Comparison of ENCODE assay signal across 8 cellular contexts in the genomic region with DNA sequence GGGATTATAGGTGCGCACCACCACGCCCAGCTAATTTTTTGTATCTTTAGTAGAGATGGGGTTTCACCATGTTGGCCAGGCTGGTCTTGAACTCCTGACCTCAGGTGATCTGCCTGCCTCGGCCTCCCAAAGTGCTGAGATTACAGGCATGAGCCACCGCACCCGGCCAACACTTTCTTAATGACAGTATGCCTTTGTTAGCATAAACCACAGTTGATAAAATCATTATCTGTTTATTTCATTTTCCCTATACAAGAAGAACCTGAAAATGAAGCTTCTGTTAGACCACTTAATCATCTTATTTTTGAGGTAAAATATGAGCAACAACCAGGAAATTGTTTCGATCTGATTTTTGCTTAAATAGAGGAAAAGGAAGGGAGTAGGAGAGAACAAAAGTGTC. TPM values are rescaled to one million over a fixed set of nuclear protein-coding genes. Genes with fewer than 3 reads are reported as not detected.
DNase-seq lines count a peak whose midpoint lies in the region; ATAC-seq, FAIRE-seq and TF ChIP-seq lines count a peak whose summit lies in the region.
"Not testable (repeated sequence)": the region's sequence is repeated elsewhere in the genome, so short reads cannot be mapped to it uniquely, and the experiment has no call there.

No MANE protein-coding gene starts in this region.

- H3K4me3 Mint-ChIP-seq in CD14-positive monocyte; activated CD4-positive, alpha-beta T cell treated with anti-CD3 and anti-CD28 coated beads, Interleukin-2, amount 10 ng/mL, durations not matched to agents 7 days and 5 days; activated T-cell treated with anti-CD3 and anti-CD28 coated beads, Interleukin-2, amount 50 U/mL, for 24 hours; activated naive CD4-positive, alpha-beta T cell treated with anti-CD3 and anti-CD28 coated beads for 36 hours; astrocyte (ENCODE audit: unreplicated experiment); naive B cell: not testable (repeated sequence)

- not testable (repeated sequence) for ATAC-seq in naive B cell (ENCODE audit: low read depth in 2 of 2)

- H3K4me3 ChIP-seq in Karpas-422 (ENCODE audit: low read length); astrocyte (ENCODE audit: insufficient read depth, low read depth, low read length): not testable (repeated sequence)

- POLR2A ChIA-PET in activated CD4-positive, alpha-beta T cell treated with anti-CD3 and anti-CD28 coated beads, Interleukin-2, amount 10 ng/mL, durations not matched to agents 7 days and 5 days (lab: Charles Lee): not testable (repeated sequence)

- not testable (repeated sequence) for H3K4me1 Mint-ChIP-seq in CD14-positive monocyte; astrocyte (ENCODE audit: low read depth, unreplicated experiment)
- H3K4me1 Mint-ChIP-seq in activated CD4-positive, alpha-beta T cell treated with anti-CD3 and anti-CD28 coated beads, Interleukin-2, amount 10 ng/mL, durations not matched to agents 7 days and 5 days: peaks cover 36% of the 10 kb centered on the region
- H3K4me1 Mint-ChIP-seq in activated T-cell treated with anti-CD3 and anti-CD28 coated beads, Interleukin-2, amount 50 U/mL, for 24 hours (ENCODE audit: low read depth): peaks cover 53% of the 10 kb centered on the region
- peaks cover 33% of the 10 kb centered on the region for H3K4me1 Mint-ChIP-seq in activated naive CD4-positive, alpha-beta T cell treated with anti-CD3 and anti-CD28 coated beads for 36 hours (ENCODE audit: low read depth)
- peaks cover 4 to 15% (median 13%) of the 10 kb centered on the region in 3 donors for H3K4me1 Mint-ChIP-seq in naive B cell

- H3K9me3 Mint-ChIP-seq in CD14-positive monocyte; activated CD4-positive, alpha-beta T cell treated with anti-CD3 and anti-CD28 coated beads, Interleukin-2, amount 10 ng/mL, durations not matched to agents 7 days and 5 days; activated T-cell treated with anti-CD3 and anti-CD28 coated beads, Interleukin-2, amount 50 U/mL, for 24 hours; activated naive CD4-positive, alpha-beta T cell treated with anti-CD3 and anti-CD28 coated beads for 36 hours; astrocyte (ENCODE audit: unreplicated experiment); naive B cell: not testable (repeated sequence)

- H3K9ac ChIP-seq in Karpas-422 (ENCODE audit: low read length); astrocyte (ENCODE audit: low read length): not testable (repeated sequence)

- H3K4me1 ChIP-seq in Karpas-422 (ENCODE audit: low read length): peaks cover 16% of the 10 kb centered on the region
- not testable (repeated sequence) for H3K4me1 ChIP-seq in astrocyte (ENCODE audit: insufficient read depth, low read length)

- H3K36me3 ChIP-seq in Karpas-422 (ENCODE audit: insufficient read depth, low read length); astrocyte (ENCODE audit: insufficient read depth, low read length): not testable (repeated sequence)

- not testable (repeated sequence) for H2AFZ ChIP-seq in Karpas-422 (ENCODE audit: low read length); astrocyte (ENCODE audit: low read depth, low read length)

- not testable (repeated sequence) for DNase-seq in CD14-positive monocyte (ENCODE audit: low spot score); Karpas-422; activated CD4-positive, alpha-beta T cell treated with anti-CD3 and anti-CD28 coated beads, Interleukin-2, amount 10 ng/mL, durations not matched to agents 7 days and 5 days; activated T-cell treated with anti-CD3 and anti-CD28 coated beads, Interleukin-2, amount 50 U/mL, for 24 hours; activated naive CD4-positive, alpha-beta T cell treated with anti-CD3 and anti-CD28 coated beads for 36 hours; astrocyte (ENCODE audit: low read depth); naive B cell
- DNase-seq in stimulated activated CD4-positive, alpha-beta T cell treated with anti-CD3 and anti-CD28 coated beads, Interleukin-15, amount 100 ng/mL, for 24 hours: peak; percentile 14

- H3K9me3 ChIP-seq in Karpas-422 (ENCODE audit: low read length); astrocyte (ENCODE audit: insufficient read depth, low read depth, low read length): not testable (repeated sequence)

- H3K9me2 ChIP-seq in Karpas-422 (replicated peaks; ENCODE audit: insufficient read depth, low read length): not testable (repeated sequence)

- CTCF ChIA-PET in activated CD4-positive, alpha-beta T cell treated with anti-CD3 and anti-CD28 coated beads, Interleukin-2, amount 10 ng/mL, durations not matched to agents 7 days and 5 days (lab: Charles Lee): interaction anchor here (1.3 kb wide), 1 partner anchor 31 kb away, joined by 4 read pairs; no protein-coding TSS in a partner anchor
- CTCF ChIA-PET in activated naive CD4-positive, alpha-beta T cell treated with anti-CD3 and anti-CD28 coated beads for 36 hours (lab: Charles Lee): interaction anchor here (0.7 kb wide), 1 partner anchor 289 kb away, joined by 3 read pairs; no protein-coding TSS in a partner anchor

- not testable (repeated sequence) for H3K27me3 Mint-ChIP-seq in CD14-positive monocyte (ENCODE audit: low read depth in 3 of 3); activated CD4-positive, alpha-beta T cell treated with anti-CD3 and anti-CD28 coated beads, Interleukin-2, amount 10 ng/mL, durations not matched to agents 7 days and 5 days; activated T-cell treated with anti-CD3 and anti-CD28 coated beads, Interleukin-2, amount 50 U/mL, for 24 hours; activated naive CD4-positive, alpha-beta T cell treated with anti-CD3 and anti-CD28 coated beads for 36 hours (ENCODE audit: low read depth); astrocyte (ENCODE audit: low read depth, unreplicated experiment); naive B cell

- peaks cover 9 to 44% of the 10 kb centered on the region in 2 donors for H3K36me3 Mint-ChIP-seq in CD14-positive monocyte
- not testable (repeated sequence) for H3K36me3 Mint-ChIP-seq in activated CD4-positive, alpha-beta T cell treated with anti-CD3 and anti-CD28 coated beads, Interleukin-2, amount 10 ng/mL, durations not matched to agents 7 days and 5 days (ENCODE audit: low read depth); activated T-cell treated with anti-CD3 and anti-CD28 coated beads, Interleukin-2, amount 50 U/mL, for 24 hours (ENCODE audit: low read depth); activated naive CD4-positive, alpha-beta T cell treated with anti-CD3 and anti-CD28 coated beads for 36 hours (ENCODE audit: low read depth); astrocyte (ENCODE audit: low read depth, unreplicated experiment); naive B cell

- H4K20me1 ChIP-seq in Karpas-422 (ENCODE audit: insufficient read depth, low read depth, low read length); astrocyte (ENCODE audit: insufficient read depth, low read length): not testable (repeated sequence)

- H3K4me2 ChIP-seq in Karpas-422 (ENCODE audit: low read depth, low read length, poor library complexity, severe bottlenecking); astrocyte (ENCODE audit: low read length): not testable (repeated sequence)

- FAIRE-seq in astrocyte (lab: Jason Lieb, UNC): peak; percentile 92

- intact Hi-C loops in CD14-positive monocyte (cut with micrococcal nuclease): not testable (repeated sequence)
- intact Hi-C loops in activated naive CD4-positive, alpha-beta T cell treated with anti-CD3 and anti-CD28 coated beads for 36 hours (cut with micrococcal nuclease): loop anchor here (2.0 to 10.0 kb wide), 4 partner anchors 213 to 915 kb away; a partner anchor contains a TSS

- H3K79me2 ChIP-seq in Karpas-422 (ENCODE audit: low read length); astrocyte (ENCODE audit: insufficient read depth, low read length): not testable (repeated sequence)

- 0 out of 2 replicates have a peak overlapping the region, but pooled peaks have one; percentile 18 for H3K27ac ChIP-seq in Karpas-422 (ENCODE audit: low read length)
- not testable (repeated sequence) for H3K27ac ChIP-seq in astrocyte (ENCODE audit: low read depth, low read length)

- TF ChIP-seq CTCF in CD14-positive monocyte (IDR thresholded peaks at IDR 0.05); astrocyte (IDR thresholded peaks at IDR 0.05; ENCODE audit: insufficient read depth, low read depth, low read length): not testable (repeated sequence)

- not testable (repeated sequence) for H3K27me3 ChIP-seq in Karpas-422 (ENCODE audit: low read length); astrocyte (ENCODE audit: insufficient read depth, low read length)

- peak overlapping the region in 4 of 7 donors; percentile 4 to 82 (median 36) for H3K27ac Mint-ChIP-seq in CD14-positive monocyte
- H3K27ac Mint-ChIP-seq in activated CD4-positive, alpha-beta T cell treated with anti-CD3 and anti-CD28 coated beads, Interleukin-2, amount 10 ng/mL, durations not matched to agents 7 days and 5 days: peak overlapping the region; percentile 80
- peak overlapping the region; percentile 71 for H3K27ac Mint-ChIP-seq in activated T-cell treated with anti-CD3 and anti-CD28 coated beads, Interleukin-2, amount 50 U/mL, for 24 hours
- peak overlapping the region; percentile 61 for H3K27ac Mint-ChIP-seq in activated naive CD4-positive, alpha-beta T cell treated with anti-CD3 and anti-CD28 coated beads for 36 hours
- not testable (repeated sequence) for H3K27ac Mint-ChIP-seq in astrocyte (ENCODE audit: unreplicated experiment)
- peak overlapping the region in 5 of 6 donors; percentile 3 to 84 (median 63) for H3K27ac Mint-ChIP-seq in naive B cell

RNA-seq across cellular contexts. Expression of a gene that starts 21.8 kb away (rescaled TPM):
- 10 to 100 TPM in 1 of 2 donors, 1 to 10 TPM in 1; 6.2 to 24.4 TPM for polyA plus RNA-seq in CD14-positive monocyte
- total RNA-seq in Karpas-422 (2014; rRNA removed; shearing (Covaris generic); ENCODE audit: low replicate concordance): 11.6 and 14.1 TPM in 2 replicates
- 10 to 100 TPM; 23.0 to 24.4 TPM for total RNA-seq in activated CD4-positive, alpha-beta T cell treated with anti-CD3 and anti-CD28 coated beads, Interleukin-2, amount 10 ng/mL, durations not matched to agents 7 days and 5 days
- total RNA-seq in activated naive CD4-positive, alpha-beta T cell treated with anti-CD3 and anti-CD28 coated beads for 36 hours: 1 to 10 TPM; 7.0 to 9.5 TPM
- total RNA-seq in astrocyte: 6.1 and 6.4 TPM in 2 replicates
- 10 to 100 TPM; 37.4 to 76.1 (median 56.0) TPM for polyA plus RNA-seq in naive B cell (ENCODE audit: low read depth in 6 of 6)

RNA-seq across cellular contexts. Expression of a gene that starts 30.4 kb away (rescaled TPM):
- 10 to 100 TPM in 1 of 2 donors, 1 to 10 TPM in 1; 9.3 to 11.2 TPM for polyA plus RNA-seq in CD14-positive monocyte
- 13.4 and 18.3 TPM in 2 replicates for total RNA-seq in Karpas-422 (2014; rRNA removed; shearing (Covaris generic); ENCODE audit: low replicate concordance)
- 10 to 100 TPM; 16.5 to 17.2 TPM for total RNA-seq in activated CD4-positive, alpha-beta T cell treated with anti-CD3 and anti-CD28 coated beads, Interleukin-2, amount 10 ng/mL, durations not matched to agents 7 days and 5 days
- total RNA-seq in activated naive CD4-positive, alpha-beta T cell treated with anti-CD3 and anti-CD28 coated beads for 36 hours: 10 to 100 TPM; 15.7 to 16.7 TPM
- 7.3 and 9.3 TPM in 2 replicates for total RNA-seq in astrocyte
- polyA plus RNA-seq in naive B cell (ENCODE audit: low read depth in 6 of 6): 10 to 100 TPM; 15.8 to 39.2 (median 21.7) TPM
